8 cellular contexts compared by ENCODE assay signal in the genomic region with DNA sequence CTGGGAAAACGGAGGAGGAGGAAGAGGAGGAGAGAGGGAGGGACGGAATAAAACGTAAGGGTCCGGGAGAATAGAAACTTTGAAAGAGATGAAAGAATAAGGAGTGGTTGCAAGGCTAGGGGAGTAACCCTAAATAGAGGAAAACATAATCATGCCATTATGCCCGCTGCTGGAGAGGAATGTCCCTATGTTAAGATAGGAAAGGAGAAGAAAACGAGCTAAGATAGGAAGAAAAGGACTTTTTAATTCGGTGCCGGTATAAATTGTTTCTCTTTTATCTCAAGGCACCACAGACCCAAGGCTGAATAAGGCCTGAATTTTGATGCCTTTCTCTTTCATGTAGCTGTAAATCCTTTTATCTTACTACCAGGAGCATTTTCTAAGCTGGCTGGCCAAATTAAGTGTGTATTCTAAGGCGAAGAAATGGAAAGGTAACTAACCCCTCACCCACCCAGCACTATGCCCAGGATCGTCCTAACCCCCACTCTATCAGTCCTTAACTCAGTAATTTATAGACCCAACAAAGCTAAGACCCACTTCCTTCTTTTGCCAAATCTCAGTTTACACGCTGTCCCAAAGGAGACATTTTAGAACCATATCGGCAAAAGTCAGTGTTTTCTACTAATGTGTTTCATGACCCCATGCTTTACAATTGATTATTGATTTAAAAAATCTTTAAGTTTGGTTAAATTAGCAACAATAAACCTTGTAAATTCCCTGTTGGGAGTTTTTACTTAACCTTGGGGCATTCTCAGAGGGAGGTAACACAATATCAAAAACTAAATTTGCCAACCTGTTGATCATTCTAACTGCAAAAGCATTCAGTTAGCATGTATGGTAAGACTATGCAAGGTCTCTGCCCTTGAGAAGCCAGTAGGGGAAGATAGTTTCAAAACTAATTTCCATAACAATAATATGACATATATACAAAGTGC. TPM values are rescaled to one million over a fixed set of nuclear protein-coding genes. Genes with fewer than 3 reads are reported as not detected.
A peak's percentile ranks its signal among the peaks of the same experiment; 100 is the strongest.
DNase-seq lines count a peak whose midpoint lies in the region; ATAC-seq, FAIRE-seq and TF ChIP-seq lines count a peak whose summit lies in the region.

No MANE protein-coding gene starts in this region.

- TF ChIP-seq CTCF in Peyer's patch (IDR thresholded peaks at IDR 0.05) = no peak
- TF ChIP-seq CTCF in fibroblast of lung (conservative IDR thresholded peaks at IDR 0.05 in 1 of 2, IDR thresholded peaks at IDR 0.05 in 1 of 2; ENCODE audit: low read depth in 1 of 2, low read length in 2 of 2) = no peak
- TF ChIP-seq CTCF in retinal pigment epithelial cell (conservative IDR thresholded peaks at IDR 0.05; ENCODE audit: low read depth, low read length) = no peak

- H3K9ac ChIP-seq in fibroblast of lung (ENCODE audit: insufficient read depth, low read length) = peak overlapping the region; percentile 52

- H2AFZ ChIP-seq in fibroblast of lung (ENCODE audit: low read length) = peak overlapping the region; percentile 3

- H3K4me3 ChIP-seq in Peyer's patch (peak overlapping the region; percentile 60 to 77 (median 74)), fibroblast of lung (replicated peaks in 1 of 4; ENCODE audit: control extremely low read depth in 1 of 4, insufficient read depth in 1 of 4, low read depth in 3 of 4, low read length in 4 of 4) (peak overlapping the region; percentile 52 to 83 (median 60)), retinal pigment epithelial cell (ENCODE audit: low read length) (peak overlapping the region; percentile 65)

- peaks cover 0 to 16% (median 0%) of the 10 kb centered on the region in 4 donors for H3K4me1 ChIP-seq in Peyer's patch
- H3K4me1 ChIP-seq in fibroblast of lung (ENCODE audit: control insufficient read depth, extremely low read depth, insufficient read depth, low read length) = no peaks in the 10 kb centered on the region

- H3K27me3 ChIP-seq in Peyer's patch = no peaks in the 10 kb centered on the region
- H3K27me3 ChIP-seq in fibroblast of lung (ENCODE audit: control insufficient read depth, insufficient read depth, low read length) = no peaks in the 10 kb centered on the region

- no peaks in the 10 kb centered on the region for H4K20me1 ChIP-seq in fibroblast of lung (ENCODE audit: control insufficient read depth, extremely low read depth, insufficient read depth, low read length)

- H3K79me2 ChIP-seq in fibroblast of lung (ENCODE audit: control insufficient read depth, insufficient read depth, low read length) = peaks cover 33% of the 10 kb centered on the region

- DNase-seq in GM18507 (ENCODE audit: extremely low spot score, insufficient read length, low read depth) (no peak), Peyer's patch (no peak), fibroblast of lung (ENCODE audit: low read depth in 2 of 2) (no peak), retinal pigment epithelial cell (ENCODE audit: low read depth) (no peak), HPDE6-E6E7 (ENCODE audit: extremely low spot score) (no peak), T1000 (lab: John Stamatoyannopoulos, UW) (no peak)

- H3K4me2 ChIP-seq in fibroblast of lung (ENCODE audit: extremely low read depth, insufficient read depth, low read length) = peak overlapping the region; percentile 72

- no peaks in the 10 kb centered on the region for H3K9me3 ChIP-seq in Peyer's patch
- H3K9me3 ChIP-seq in fibroblast of lung (ENCODE audit: control insufficient read depth, insufficient read depth, low read depth, low read length) = no peaks in the 10 kb centered on the region

- ATAC-seq in HG02763 (IDR thresholded peaks at IDR 0.05; ENCODE audit: unreplicated experiment) = no peak
- no peak for ATAC-seq in HG03097 (IDR thresholded peaks at IDR 0.05; ENCODE audit: low FRiP score, unreplicated experiment)

- FAIRE-seq in GM18507 (lab: Jason Lieb, UNC) = peak; percentile 81

- H3K36me3 ChIP-seq in Peyer's patch (no peaks in the 10 kb centered on the region), fibroblast of lung (ENCODE audit: control insufficient read depth, insufficient read depth, low read length) (no peaks in the 10 kb centered on the region)

- TF ChIP-seq POLR2A in Peyer's patch (IDR thresholded peaks at IDR 0.05) = no peak

- H3K27ac ChIP-seq in Peyer's patch (peak overlapping the region; percentile 89 to 100 (median 98)), fibroblast of lung (ENCODE audit: insufficient read depth, low read length) (peak overlapping the region; percentile 84)

RNA-seq across cellular contexts. Expression of a gene that starts 1.1 kb away (rescaled TPM):
- total RNA-seq in Peyer's patch (10 to 100 TPM; 17.1 to 59.4 (median 22.8) TPM), fibroblast of lung (32.4 and 39.3 TPM in 2 replicates)
- polyA plus RNA-seq in fibroblast of lung = 50.7 and 57.0 TPM in 2 replicates
- 37.2 and 41.4 TPM in 2 replicates for polyA plus RNA-seq in fibroblast of lung (2012)
- 89.3 and 128 TPM in 2 replicates for polyA minus RNA-seq in fibroblast of lung (ENCODE audit: low replicate concordance)

RNA-seq across cellular contexts. Expression of a gene that starts 42.0 kb away (rescaled TPM):
- 10 to 100 TPM; 17.7 to 42.1 (median 26.8) TPM for total RNA-seq in Peyer's patch
- 24.9 and 27.6 TPM in 2 replicates for total RNA-seq in fibroblast of lung
- 63.1 and 72.1 TPM in 2 replicates for polyA plus RNA-seq in fibroblast of lung
- polyA plus RNA-seq in fibroblast of lung (2012) = 79.8 and 91.6 TPM in 2 replicates
- 0.82 and 4.9 TPM in 2 replicates for polyA minus RNA-seq in fibroblast of lung (ENCODE audit: low replicate concordance)
